Comparison of ENCODE assay signal across 9 cellular contexts in the genomic region with DNA sequence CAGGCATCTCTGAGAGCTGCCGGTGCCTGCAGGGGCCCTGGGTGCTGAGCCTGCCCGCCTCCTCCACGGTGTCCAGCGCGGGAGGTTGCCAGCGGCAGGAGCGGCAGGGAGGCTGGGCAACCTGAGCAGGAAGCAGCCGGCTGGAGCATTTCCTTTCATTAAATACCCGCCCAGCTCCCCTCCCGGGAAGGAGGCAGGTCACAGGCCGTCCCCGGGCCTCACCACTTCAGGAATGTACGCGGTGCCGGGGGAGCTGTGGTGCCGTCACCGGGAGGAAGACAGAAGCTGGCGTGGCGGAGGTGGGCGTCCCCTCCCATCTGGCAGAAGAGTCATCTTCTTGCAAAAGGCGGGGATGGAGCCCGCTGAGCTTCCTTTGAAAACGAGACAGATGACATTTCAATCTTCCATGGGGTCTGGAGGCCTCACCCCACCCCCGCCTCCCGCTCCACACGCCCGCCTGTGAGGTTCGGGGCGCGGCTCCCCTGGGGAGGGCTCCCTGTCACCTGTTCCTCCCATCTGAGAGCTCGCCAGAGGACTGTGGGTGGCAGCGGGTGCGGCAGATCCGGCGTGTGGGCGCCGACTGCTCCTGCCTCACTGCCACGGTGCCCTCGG. TPM values are rescaled to one million over a fixed set of nuclear protein-coding genes. Genes with fewer than 3 reads are reported as not detected.
DNase-seq lines count a peak whose midpoint lies in the region; ATAC-seq and TF ChIP-seq lines count a peak whose summit lies in the region.
"Had no signal": no experiment of that assay in that cellular context is flagged by ENCODE, and none has a peak within 500 bp of the region (broad histone marks: within the 10 kb centered on the region; RNA-seq: fewer than 3 reads in every experiment).

No MANE protein-coding gene starts in this region.

- DNase-seq in 8988T = peak; percentile 84
- peak; percentile 34 for DNase-seq in NCI-H2227 treated with DMSO at 0.1 percent for 48 hours (lab: John Stamatoyannopoulos, UW)
- DNase-seq in activated T-helper 1 cell treated with Interleukin-2 at 50 U/mL for 16 hours (ENCODE audit: low read depth) = peak; percentile 49
- DNase-seq in cardiac muscle cell (ENCODE audit: low read depth in 1 of 2, low spot score in 1 of 2) = peak; percentile 12 to 38
- no peak for DNase-seq in spleen
- DNase-seq in NCI-H1436 (lab: John Stamatoyannopoulos, UW) = no peak
- DNase-seq: DND-41 had no signal

- H3K36me3 ChIP-seq in cardiac muscle cell (no peaks in the 10 kb centered on the region), spleen (no peaks in the 10 kb centered on the region)

- no peaks in the 10 kb centered on the region for H3K9me3 ChIP-seq in cardiac muscle cell (ENCODE audit: low read depth)
- peaks cover 0 to 30% (median 23%) of the 10 kb centered on the region in 8 donors for H3K9me3 ChIP-seq in spleen

- H3K4me3 ChIP-seq in cardiac muscle cell = no peak overlapping the region
- peak overlapping the region in 5 of 8 donors; percentile 9 to 56 (median 24) for H3K4me3 ChIP-seq in spleen

- H3K27ac ChIP-seq in cardiac muscle cell (no peak overlapping the region), spleen (peak overlapping the region in 6 of 8 donors; percentile 9 to 78 (median 44))

- TF ChIP-seq POLR2A in spleen (IDR thresholded peaks at IDR 0.05) (no peak), GM18505 (IDR thresholded peaks at IDR 0.05; ENCODE audit: borderline replicate concordance, extremely low read depth, insufficient read depth, insufficient read length) (no peak)

- TF ChIP-seq CTCF in cardiac muscle cell (IDR thresholded peaks at IDR 0.05; ENCODE audit: low read depth, low read length) (no peak), spleen (IDR thresholded peaks at IDR 0.05 in 8 of 11, conservative IDR thresholded peaks at IDR 0.05 in 3 of 11) (no peak)

- 12 to 29% (median 17%) methylated on average over 19 to 39 of the region's 39 CpGs; no CpG with 5 or more reads in 1 of the 5 donors for WGBS in spleen, 5 donors

- ATAC-seq in GM19395 (IDR thresholded peaks at IDR 0.05; ENCODE audit: unreplicated experiment) (no peak), GM18505 (IDR thresholded peaks at IDR 0.05; ENCODE audit: unreplicated experiment) (no peak)

- intact Hi-C loops in spleen (cut with DNase I; ENCODE audit: low total_unique reads) = no loop called here

- H3K27me3 ChIP-seq in cardiac muscle cell = peaks cover 4% of the 10 kb centered on the region
- peaks cover 0 to 70% (median 10%) of the 10 kb centered on the region in 7 donors for H3K27me3 ChIP-seq in spleen (replicated peaks in 1 of 7)

- H3K4me1 ChIP-seq in cardiac muscle cell (ENCODE audit: low read depth) (no peaks in the 10 kb centered on the region), spleen (peaks cover 0 to 27% (median 18%) of the 10 kb centered on the region in 6 donors)

RNA-seq across cellular contexts. Expression of a gene that starts 16.0 kb away (rescaled TPM):
- total RNA-seq in cardiac muscle cell (9.2 and 13.7 TPM in 2 replicates), spleen (1 to 10 TPM in 6 of 7 donors, under 1 TPM in 1; 0.60 to 2.7 (median 1.6) TPM)
- polyA plus RNA-seq in cardiac muscle cell (5.8 and 8.2 TPM in 2 replicates), spleen (1 to 10 TPM; 2.5 to 3.7 (median 2.7) TPM)

RNA-seq across cellular contexts. Expression of a gene that starts 26.8 kb away (rescaled TPM):
- total RNA-seq in cardiac muscle cell = 37.6 and 41.6 TPM in 2 replicates
- 18.8 and 39.0 TPM in 2 replicates for polyA plus RNA-seq in cardiac muscle cell
- 10 to 100 TPM; 22.5 to 57.6 (median 39.9) TPM for total RNA-seq in spleen
- polyA plus RNA-seq in spleen = 10 to 100 TPM; 10.4 to 22.6 (median 19.8) TPM

Comparison
In these comparisons a context has a peak if more than half of its experiments do, and no peak if none do; other contexts are left out.
1. DNase-seq: peak in 8988T (single experiment), NCI-H2227 treated with DMSO at 0.1 percent for 48 hours (single experiment), activated T-helper 1 cell treated with Interleukin-2 at 50 U/mL for 16 hours (single experiment) and cardiac muscle cell (2 of 2); none in spleen (single experiment) and NCI-H1436 (single experiment).